In genomic region chr17:46026045-46026814, GRCh38 we compare ENCODE assay signal across 1 cellular context.
TF ChIP-seq lines count a peak whose summit lies in the region.

No MANE protein-coding gene starts in this region.

TF ChIP-seq in GM23338, 12 proteins besides CTCF, POLR2A, EP300 and RAD21 (continued from another document):
- no peak for TF ChIP-seq ZNF462 (CRISPR knock-in tag; IDR thresholded peaks at IDR 0.05)
- no peak for TF ChIP-seq ZNF331 (CRISPR knock-in tag; IDR thresholded peaks at IDR 0.05; ENCODE audit: low read depth)
- no peak for TF ChIP-seq NANOG (IDR thresholded peaks at IDR 0.05; ENCODE audit: borderline replicate concordance)
- TF ChIP-seq EZH2phosphoT487 (IDR thresholded peaks at IDR 0.05; ENCODE audit: unreplicated experiment) = no peak
